17 cellular contexts compared by ENCODE assay signal in genomic region chr20:25308083-25308491, GRCh38.
DNase-seq lines count a peak whose midpoint lies in the region; ATAC-seq and TF ChIP-seq lines count a peak whose summit lies in the region.
"Had no signal": no experiment of that assay in that cellular context is flagged by ENCODE, and none has a peak within 500 bp of the region (broad histone marks: within the 10 kb centered on the region; RNA-seq: fewer than 3 reads in every experiment).

No MANE protein-coding gene starts in this region.

- in situ Hi-C loops in ACHN (cut with HindIII; ENCODE audit: low pct_ligation_motif_present, low pct_unique_long_range_greater_than_20kb, low sequenced_read_pairs): no loop called here

- no peak overlapping the region for H3K4me3 ChIP-seq in SJSA1
- no peak overlapping the region for H3K4me3 ChIP-seq in lower lobe of right lung
- H3K4me3 ChIP-seq: smooth muscle cell, uterus had no signal

- DNase-seq in left ventricle myocardium superior (peak; percentile 29), cardiac septum (ENCODE audit: low spot score) (no peak), SJSA1 (ENCODE audit: low read depth in 1 of 2, low spot score in 2 of 2) (no peak), lower lobe of right lung (peak; percentile 39), C1 segment of cervical spinal cord (lab: John Stamatoyannopoulos, UW) (no peak), NCI-H226 (no peak), SIG-M5 (lab: John Stamatoyannopoulos, UW) (no peak), ACHN (no peak)
- DNase-seq: activated CD4-positive, CD25-positive, alpha-beta regulatory T cell; COR-L47; foreskin fibroblast; natural killer cell; NCI-H1092 treated with DMSO at 0.1 percent for 48 hours; NCI-H526; stimulated activated CD4-positive, alpha-beta T cell treated with anti-CD3 and anti-CD28 coated beads, Interleukin-4, amount 100 ng/mL, for 24 hours; uterus had no signal

- H3K27ac ChIP-seq in SJSA1 (peak overlapping the region; percentile 98), lower lobe of right lung (no peak overlapping the region)

- no peaks in the 10 kb centered on the region for H3K9me3 ChIP-seq in SJSA1 (replicated peaks)
- no peaks in the 10 kb centered on the region for H3K9me3 ChIP-seq in lower lobe of right lung
- H3K9me3 ChIP-seq: uterus had no signal

- intact Hi-C loops in left ventricle myocardium superior (cut with micrococcal nuclease) (no loop called here), cardiac septum (cut with DNase I) (no loop called here), lower lobe of right lung (cut with DNase I) (no loop called here)

- no peak for TF ChIP-seq CTCF in lower lobe of right lung (IDR thresholded peaks at IDR 0.05)

- ATAC-seq in left ventricle myocardium superior: no peak
- no peak for ATAC-seq in lower lobe of right lung
- ATAC-seq: natural killer cell had no signal

- H3K4me1 ChIP-seq in SJSA1 (replicated peaks) (peaks cover 44% of the 10 kb centered on the region), lower lobe of right lung (peaks cover 25% of the 10 kb centered on the region)

- H3K36me3 ChIP-seq in SJSA1 (peaks cover 47% of the 10 kb centered on the region), lower lobe of right lung (peaks cover 26% of the 10 kb centered on the region)
- H3K36me3 ChIP-seq: uterus had no signal

- H3K27me3 ChIP-seq in SJSA1 (replicated peaks) (no peaks in the 10 kb centered on the region), lower lobe of right lung (ENCODE audit: low read depth) (no peaks in the 10 kb centered on the region)
- H3K27me3 ChIP-seq: uterus had no signal

Comparison
In these comparisons a context has a peak if more than half of its experiments do, and no peak if none do; other contexts are left out.
1. DNase-seq: peak in left ventricle myocardium superior (single experiment) and lower lobe of right lung (single experiment); none in cardiac septum (single experiment), SJSA1 (0 of 2), C1 segment of cervical spinal cord (0 of 14), NCI-H226 (single experiment), SIG-M5 (single experiment) and ACHN (single experiment).